In the genomic region with DNA sequence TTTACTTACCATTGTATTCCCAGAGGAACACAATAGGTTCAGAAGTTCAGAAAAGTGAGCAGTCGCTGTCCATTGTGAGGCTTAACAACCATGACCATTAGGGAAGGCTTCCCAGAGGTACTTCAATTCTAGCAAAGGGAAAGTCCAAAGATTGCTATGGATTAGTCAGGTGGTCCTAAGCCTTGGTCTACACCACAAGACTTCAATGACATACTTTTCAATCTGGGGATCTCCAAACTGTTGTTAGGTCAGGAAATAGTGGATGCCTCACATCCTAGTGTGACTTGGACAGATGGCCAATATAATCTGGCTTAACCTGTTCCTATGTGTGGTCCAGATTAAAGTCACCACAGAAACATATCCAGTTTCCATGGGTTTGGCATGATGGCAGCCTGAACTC, we compare ENCODE assay signal across 21 cellular contexts.
"Had no signal": no experiment of that assay in that cellular context is flagged by ENCODE, and none has a peak within 500 bp of the region (broad histone marks: within the 10 kb centered on the region; RNA-seq: fewer than 3 reads in every experiment).

No MANE protein-coding gene starts in this region.

- DNase-seq: activated CD4-positive, alpha-beta T cell treated with anti-CD3 and anti-CD28 coated beads for 1 hour; activated gamma-delta T cell treated with Interleukin-2 at 50 U/mL for 16 hours; activated T-cell treated with anti-CD3 and anti-CD28 coated beads, Interleukin-2, amount 50 U/mL, for 1 hour; adrenal gland; cerebellar nuclear complex; head of caudate nucleus; hypothalamus; left ventricle myocardium superior; mucosa of descending colon; naive B cell; occipital lobe; posterior cingulate gyrus; right lobe of liver; small intestine; stimulated activated CD4-positive, alpha-beta T cell treated with anti-CD3 and anti-CD28 coated beads, Interleukin-2, amount 100 ng/mL, for 24 hours; stimulated activated naive CD8-positive, alpha-beta T cell treated with anti-CD3 and anti-CD28 coated beads, Interleukin-15, amount 100 ng/mL, for 72 hours; T-helper 9 cell; tibial artery had no signal

- H3K4me1 ChIP-seq: adrenal gland, gastroesophageal sphincter, right lobe of liver, tibial artery had no signal

- H3K27me3 ChIP-seq: adrenal gland, esophagus muscularis mucosa, gastroesophageal sphincter, right lobe of liver, tibial artery had no signal

- H3K36me3 ChIP-seq: adrenal gland, esophagus muscularis mucosa, gastroesophageal sphincter, right lobe of liver, tibial artery had no signal

- H3K27ac ChIP-seq: adrenal gland, coronary artery, esophagus muscularis mucosa, gastroesophageal sphincter, right lobe of liver, tibial artery had no signal

- H3K9me3 ChIP-seq: adrenal gland, esophagus muscularis mucosa, gastroesophageal sphincter, mucosa of descending colon, right lobe of liver, tibial artery had no signal

- H3K4me3 ChIP-seq: adrenal gland, coronary artery, esophagus muscularis mucosa, gastroesophageal sphincter, mucosa of descending colon, right lobe of liver, tibial artery had no signal
